Comparison of ENCODE assay signal across 10 cellular contexts in genomic region chr9:21381752-21382339, GRCh38. TPM values are rescaled to one million over a fixed set of nuclear protein-coding genes. Genes with fewer than 3 reads are reported as not detected.
A peak's percentile ranks its signal among the peaks of the same experiment; 100 is the strongest.
DNase-seq lines count a peak whose midpoint lies in the region; ATAC-seq and TF ChIP-seq lines count a peak whose summit lies in the region.
"Had no signal": no experiment of that assay in that cellular context is flagged by ENCODE, and none has a peak within 500 bp of the region (broad histone marks: within the 10 kb centered on the region; RNA-seq: fewer than 3 reads in every experiment).

No MANE protein-coding gene starts in this region.

- H2AFZ ChIP-seq in SK-N-SH (ENCODE audit: low read depth): no peak overlapping the region

- ATAC-seq in GM19372 (IDR thresholded peaks at IDR 0.05; ENCODE audit: low read depth, unreplicated experiment) (peak; percentile 98), HG03175 (IDR thresholded peaks at IDR 0.05; ENCODE audit: unreplicated experiment) (peak; percentile 98), thoracic aorta (ENCODE audit: insufficient number of reproducible peaks, low FRiP score, low read depth) (no peak)

- H3K9me3 ChIP-seq in thoracic aorta (no peaks in the 10 kb centered on the region), SK-N-SH (no peaks in the 10 kb centered on the region)
- H3K9me3 ChIP-seq: HAP-1 had no signal

- no peaks in the 10 kb centered on the region for H3K9me2 ChIP-seq in SK-N-SH

- H3K4me2 ChIP-seq in SK-N-SH: no peak overlapping the region

- peak overlapping the region; percentile 26 for H3K4me3 ChIP-seq in thoracic aorta
- H3K4me3 ChIP-seq in SK-N-SH (ENCODE audit: low read depth in 2 of 2, low read length in 1 of 2): no peak overlapping the region
- H3K4me3 ChIP-seq: HAP-1 had no signal

- no peaks in the 10 kb centered on the region for H4K20me1 ChIP-seq in SK-N-SH (ENCODE audit: insufficient read depth)

- no peaks in the 10 kb centered on the region for H3F3A ChIP-seq in SK-N-SH (replicated peaks; ENCODE audit: insufficient read depth)

- TF ChIP-seq CTCF in thoracic aorta (IDR thresholded peaks at IDR 0.05) (no peak), SK-N-SH (IDR thresholded peaks at IDR 0.05) (no peak)

- H3K9ac ChIP-seq in SK-N-SH: no peak overlapping the region

- H3K36me3 ChIP-seq in thoracic aorta (no peaks in the 10 kb centered on the region), SK-N-SH (replicated peaks in 1 of 2; ENCODE audit: control insufficient read depth in 1 of 2, insufficient read depth in 2 of 2, low read length in 1 of 2) (no peaks in the 10 kb centered on the region)
- H3K36me3 ChIP-seq: HAP-1 had no signal

- H3K79me2 ChIP-seq in SK-N-SH (ENCODE audit: insufficient read depth): no peaks in the 10 kb centered on the region

- 6% methylated on average over 3 of the region's 3 CpGs for WGBS in SK-N-SH (ENCODE audit: low lambda C conversion rate)

- TF ChIP-seq EP300 in SK-N-SH (IDR thresholded peaks at IDR 0.05; ENCODE audit: borderline replicate concordance in 1 of 2, low read depth in 1 of 2, low read length in 1 of 2): no peak

- DNase-seq in DMS153 (lab: John Stamatoyannopoulos, UW): peak; percentile 65
- DNase-seq in SW480 (ENCODE audit: low spot score): peak; percentile 14
- DNase-seq in thoracic aorta (ENCODE audit: low spot score): no peak
- DNase-seq in SK-N-SH: no peak
- DNase-seq in H4 (ENCODE audit: low spot score): no peak
- DNase-seq in activated CD4-positive, alpha-beta T cell treated with anti-CD3 and anti-CD28 coated beads, Interleukin-2, amount 50 U/mL, for 1 hour: no peak

- POLR2A ChIA-PET in SK-N-SH (lab: Yijun Ruan, JAX): no interaction called here

- H3K27ac ChIP-seq in thoracic aorta (no peak overlapping the region), SK-N-SH (ENCODE audit: low read depth in 2 of 2, low read length in 1 of 2) (no peak overlapping the region)

- peaks cover 0 to 7% of the 10 kb centered on the region in 2 donors for H3K4me1 ChIP-seq in thoracic aorta (ENCODE audit: control insufficient read depth in 1 of 2, low read depth in 2 of 2)
- H3K4me1 ChIP-seq in SK-N-SH (ENCODE audit: control insufficient read depth in 1 of 2, insufficient read depth in 2 of 2, low read depth in 1 of 2, low read length in 1 of 2): no peaks in the 10 kb centered on the region
- H3K4me1 ChIP-seq: HAP-1 had no signal

- TF ChIP-seq RAD21 in SK-N-SH (IDR thresholded peaks at IDR 0.05; ENCODE audit: low read length): no peak

- CTCF ChIA-PET in SK-N-SH (lab: Yijun Ruan, JAX): interaction anchor here (1.0 to 1.1 kb wide), 2 partner anchors 32 to 37 kb away, joined by 3 read pairs; no protein-coding TSS in a partner anchor

- H3K27me3 ChIP-seq in thoracic aorta (replicated peaks; ENCODE audit: insufficient read depth) (no peaks in the 10 kb centered on the region), SK-N-SH (ENCODE audit: insufficient read depth) (peaks cover 23% of the 10 kb centered on the region; the same call in 1 of the 2 replicates)

TF ChIP-seq in SK-N-SH, 30 proteins besides CTCF, POLR2A, EP300 and RAD21:
- no peak for TF ChIP-seq RFX5 (IDR thresholded peaks at IDR 0.05; ENCODE audit: low read length)
- no peak for TF ChIP-seq FOSL2 (IDR thresholded peaks at IDR 0.05; ENCODE audit: borderline replicate concordance, low read depth)
- no peak for TF ChIP-seq GATA2 (CRISPR knock-in tag; IDR thresholded peaks at IDR 0.05)
- TF ChIP-seq EZH2phosphoT487 (IDR thresholded peaks at IDR 0.05; ENCODE audit: borderline replicate concordance, low read depth): no peak
- TF ChIP-seq PBX3 (IDR thresholded peaks at IDR 0.05): no peak
- TF ChIP-seq GABPA (IDR thresholded peaks at IDR 0.05; ENCODE audit: low read depth): no peak
- TF ChIP-seq TAF1 (IDR thresholded peaks at IDR 0.05; ENCODE audit: borderline replicate concordance, low read depth, low read length): no peak
- TF ChIP-seq SMC3 (IDR thresholded peaks at IDR 0.05; ENCODE audit: low read depth, low read length): no peak
- no peak for TF ChIP-seq FOXJ3 (CRISPR knock-in tag; IDR thresholded peaks at IDR 0.05)
- TF ChIP-seq ELF1 (IDR thresholded peaks at IDR 0.05): no peak

RNA-seq across cellular contexts. Expression of gene IFNA2, which starts 3.4 kb away (rescaled TPM):
- not detected for total RNA-seq in thoracic aorta
- polyA plus RNA-seq in SK-N-SH (2012; rRNA removed): not detected in 2 replicates
- polyA plus RNA-seq in SK-N-SH (2012; cell fraction: cytosol; rRNA removed): not detected in 2 replicates
- not detected in 2 replicates for polyA plus RNA-seq in SK-N-SH (2012; cell fraction: nucleus; rRNA removed)
- total RNA-seq in H4 (2014; rRNA removed; shearing (Covaris generic)): not detected in 2 replicates
- total RNA-seq: renal cortical epithelial cell had no signal

RNA-seq across cellular contexts. Expression of gene IFNA13, which starts 14.0 kb away (rescaled TPM):
- not detected for total RNA-seq in thoracic aorta
- polyA plus RNA-seq in SK-N-SH (2012; rRNA removed): not detected in 2 replicates
- not detected in 2 replicates for polyA plus RNA-seq in SK-N-SH (2012; cell fraction: cytosol; rRNA removed)
- polyA plus RNA-seq in SK-N-SH (2012; cell fraction: nucleus; rRNA removed): not detected in 2 replicates
- total RNA-seq in H4 (2014; rRNA removed; shearing (Covaris generic)): not detected in 2 replicates
- total RNA-seq: renal cortical epithelial cell had no signal

RNA-seq across cellular contexts. Expression of gene IFNA8, which starts 27.1 kb away (rescaled TPM):
- not detected for total RNA-seq in thoracic aorta
- not detected in 2 replicates for polyA plus RNA-seq in SK-N-SH (2012; rRNA removed)
- not detected in 2 replicates for polyA plus RNA-seq in SK-N-SH (2012; cell fraction: cytosol; rRNA removed)
- polyA plus RNA-seq in SK-N-SH (2012; cell fraction: nucleus; rRNA removed): not detected in 2 replicates
- not detected in 2 replicates for total RNA-seq in H4 (2014; rRNA removed; shearing (Covaris generic))
- total RNA-seq: renal cortical epithelial cell had no signal

RNA-seq across cellular contexts. Expression of gene IFNA6, which starts 31.2 kb away (rescaled TPM):
- total RNA-seq in thoracic aorta: not detected
- not detected in 2 replicates for polyA plus RNA-seq in SK-N-SH (2012; rRNA removed)
- not detected in 2 replicates for polyA plus RNA-seq in SK-N-SH (2012; cell fraction: cytosol; rRNA removed)
- not detected in 2 replicates for polyA plus RNA-seq in SK-N-SH (2012; cell fraction: nucleus; rRNA removed)
- not detected in 2 replicates for total RNA-seq in H4 (2014; rRNA removed; shearing (Covaris generic))
- total RNA-seq: renal cortical epithelial cell had no signal

RNA-seq across cellular contexts. Expression of gene KLHL9, which starts 46.6 kb away (rescaled TPM):
- total RNA-seq in thoracic aorta: 10 to 100 TPM; 14.9 to 23.4 TPM
- polyA plus RNA-seq in SK-N-SH (2012; rRNA removed): 6.8 and 8.8 TPM in 2 replicates
- polyA plus RNA-seq in SK-N-SH (2012; cell fraction: cytosol; rRNA removed): 10.5 and 10.7 TPM in 2 replicates
- polyA plus RNA-seq in SK-N-SH (2012; cell fraction: nucleus; rRNA removed): 4.6 and 8.5 TPM in 2 replicates
- total RNA-seq in H4 (2014; rRNA removed; shearing (Covaris generic)): 0.06 TPM in 1 of 2 replicates, not detected in the other

Comparison
In these comparisons a context has a peak if more than half of its experiments do, and no peak if none do; other contexts are left out.
1. DNase-seq: peak in DMS153 (single experiment) and SW480 (single experiment); none in thoracic aorta (single experiment), SK-N-SH (single experiment), H4 (single experiment) and activated CD4-positive, alpha-beta T cell treated with anti-CD3 and anti-CD28 coated beads, Interleukin-2, amount 50 U/mL, for 1 hour (single experiment).